Comparison of ENCODE assay signal across 15 cellular contexts in the genomic region with DNA sequence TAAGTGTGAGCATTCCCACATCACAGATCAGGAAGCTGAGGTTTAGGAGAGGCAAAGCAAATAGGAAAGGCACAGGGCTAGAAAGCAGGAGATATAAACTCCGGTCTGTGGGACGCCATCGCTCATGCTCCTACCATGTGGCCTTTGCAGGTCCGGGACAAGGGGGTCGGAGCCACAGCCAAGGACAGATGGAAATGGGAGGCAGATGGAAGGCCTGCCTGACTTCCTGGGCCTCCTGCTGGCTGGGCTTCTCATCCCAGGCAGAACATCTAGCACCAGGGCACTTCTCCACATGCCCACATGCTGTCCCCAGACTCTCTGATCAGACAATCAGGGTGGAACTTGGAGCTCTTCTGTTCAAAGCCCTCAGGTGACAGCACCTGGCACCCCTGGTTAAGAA.
DNase-seq lines count a peak whose midpoint lies in the region; ATAC-seq and TF ChIP-seq lines count a peak whose summit lies in the region.
"Had no signal": no experiment of that assay in that cellular context is flagged by ENCODE, and none has a peak within 500 bp of the region (broad histone marks: within the 10 kb centered on the region; RNA-seq: fewer than 3 reads in every experiment).

No MANE protein-coding gene starts in this region.

- no peaks in the 10 kb centered on the region for H3K9me3 Mint-ChIP-seq in T-helper 2 cell treated with Interferon-gamma antibody and Interleukin-4, amounts not matched to agents 5 μg/mL and 100 μg/mL, for 36 hours
- H3K9me3 Mint-ChIP-seq: WTC11 had no signal

- peak overlapping the region; percentile 71 for H3K27ac Mint-ChIP-seq in T-helper 2 cell treated with Interferon-gamma antibody and Interleukin-4, amounts not matched to agents 5 μg/mL and 100 μg/mL, for 36 hours
- H3K27ac Mint-ChIP-seq: WTC11 had no signal

- no peak for DNase-seq in T-helper 2 cell treated with Interferon-gamma antibody and Interleukin-4, amounts not matched to agents 5 μg/mL and 100 μg/mL, for 36 hours (ENCODE audit: low spot score)
- DNase-seq in T-helper 2 cell (no peak), AG09309 (ENCODE audit: low read depth) (no peak), NCI-H524 (lab: John Stamatoyannopoulos, UW) (peak; percentile 73 to 79), cerebellum (ENCODE audit: low spot score) (peak; percentile 53), tibial artery (no peak), GDM1 (lab: John Stamatoyannopoulos, UW) (no peak), aorta (no peak)
- DNase-seq: cortex of kidney; Karpas-422; NCI-H1105; NK-92 treated with Interleukin-12 subunit alpha and Interleukin-12 subunit beta, amount 100 ng/mL, for 24 hours had no signal

- intact Hi-C loops in tibial artery (cut with DNase I; ENCODE audit: low total_unique reads), result no loop called here
- intact Hi-C loops in aorta (cut with DNase I), result no loop called here

- no peaks in the 10 kb centered on the region for H3K27me3 Mint-ChIP-seq in T-helper 2 cell treated with Interferon-gamma antibody and Interleukin-4, amounts not matched to agents 5 μg/mL and 100 μg/mL, for 36 hours (ENCODE audit: low read depth)

- no peak overlapping the region for H3K4me3 ChIP-seq in AG09309 (ENCODE audit: control insufficient read depth, low read depth, low read length)
- H3K4me3 ChIP-seq in tibial artery, result no peak overlapping the region
- H3K4me3 ChIP-seq in aorta (ENCODE audit: low read length in 2 of 2), result no peak overlapping the region
- H3K4me3 ChIP-seq: A549 had no signal

- no peak overlapping the region for H3K27ac ChIP-seq in tibial artery
- H3K27ac ChIP-seq in aorta (ENCODE audit: low read depth in 1 of 2, low read length in 2 of 2), result no peak overlapping the region
- H3K27ac ChIP-seq: A549 had no signal

- H3K4me3 Mint-ChIP-seq in T-helper 2 cell treated with Interferon-gamma antibody and Interleukin-4, amounts not matched to agents 5 μg/mL and 100 μg/mL, for 36 hours, result peak overlapping the region; percentile 95
- H3K4me3 Mint-ChIP-seq: WTC11 had no signal

- H3K4me1 ChIP-seq in tibial artery, result peaks cover 0 to 19% (median 11%) of the 10 kb centered on the region in 4 donors
- H3K4me1 ChIP-seq in aorta (ENCODE audit: control insufficient read depth in 1 of 2, insufficient read depth in 2 of 2, low read length in 2 of 2), result no peaks in the 10 kb centered on the region

- ATAC-seq in aorta (ENCODE audit: low FRiP score), result no peak
- ATAC-seq: A549, left colon, WTC11 had no signal

- peaks cover 74% of the 10 kb centered on the region for H3K4me1 Mint-ChIP-seq in T-helper 2 cell treated with Interferon-gamma antibody and Interleukin-4, amounts not matched to agents 5 μg/mL and 100 μg/mL, for 36 hours (ENCODE audit: low read depth)

- no peaks in the 10 kb centered on the region for H3K27me3 ChIP-seq in tibial artery
- H3K27me3 ChIP-seq in aorta (ENCODE audit: control insufficient read depth in 1 of 2, insufficient read depth in 2 of 2, low read length in 1 of 2), result no peaks in the 10 kb centered on the region

- TF ChIP-seq CTCF in AG09309 (IDR thresholded peaks at IDR 0.05; ENCODE audit: control insufficient read depth, insufficient read depth, low read depth, low read length, missing control alignments) (peak; percentile 9), tibial artery (IDR thresholded peaks at IDR 0.05) (no peak)

- peaks cover 12% of the 10 kb centered on the region for H3K36me3 Mint-ChIP-seq in T-helper 2 cell treated with Interferon-gamma antibody and Interleukin-4, amounts not matched to agents 5 μg/mL and 100 μg/mL, for 36 hours (ENCODE audit: low read depth)
- H3K36me3 Mint-ChIP-seq: WTC11 had no signal

- H3K36me3 ChIP-seq in tibial artery (no peaks in the 10 kb centered on the region), aorta (ENCODE audit: control insufficient read depth in 1 of 2, insufficient read depth in 2 of 2, low read length in 1 of 2) (no peaks in the 10 kb centered on the region)

- 97 to 99% methylated on average over 5 of the region's 5 CpGs for WGBS in aorta, 2 donors

- H3K9me3 ChIP-seq in tibial artery, result no peaks in the 10 kb centered on the region
- no peaks in the 10 kb centered on the region for H3K9me3 ChIP-seq in aorta (ENCODE audit: control insufficient read depth, low read length)
- H3K9me3 ChIP-seq: A549 had no signal

Comparison
In these comparisons a context has a peak if more than half of its experiments do, and no peak if none do; other contexts are left out.
1. DNase-seq: peak in NCI-H524 (2 of 2) and cerebellum (single experiment); none in T-helper 2 cell treated with Interferon-gamma antibody and Interleukin-4, amounts not matched to agents 5 μg/mL and 100 μg/mL, for 36 hours (single experiment), T-helper 2 cell (0 of 5), AG09309 (single experiment), tibial artery (0 of 2), GDM1 (single experiment) and aorta (0 of 2).